ENCODE assay signal across 25 cellular contexts in the genomic region with DNA sequence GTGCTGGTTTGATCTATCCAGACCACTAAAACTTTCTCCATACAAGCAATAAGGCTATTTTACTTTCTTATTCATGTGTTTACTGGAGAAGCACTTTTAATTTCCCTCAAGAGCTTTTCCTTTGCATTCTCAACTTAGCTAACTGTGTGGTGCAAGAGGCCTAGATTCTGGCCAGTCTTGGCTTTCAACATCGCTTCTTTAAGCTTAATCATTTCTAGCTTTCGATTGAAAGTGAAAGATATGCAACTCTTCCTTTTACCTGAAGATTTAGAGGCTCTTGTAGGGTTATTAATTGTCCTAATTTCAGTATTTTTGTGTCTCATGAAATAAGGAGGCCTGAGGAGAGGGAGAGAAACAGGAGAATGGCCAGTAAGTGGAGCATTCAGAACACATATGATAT.
DNase-seq lines count a peak whose midpoint lies in the region; ATAC-seq, FAIRE-seq and TF ChIP-seq lines count a peak whose summit lies in the region.
"Had no signal": no experiment of that assay in that cellular context is flagged by ENCODE, and none has a peak within 500 bp of the region (broad histone marks: within the 10 kb centered on the region; RNA-seq: fewer than 3 reads in every experiment).

No MANE protein-coding gene starts in this region.

- CTCF ChIA-PET in GM12878 (lab: Yijun Ruan, JAX) (interaction anchor here (0.8 to 3.8 kb wide), 11 partner anchors 9 to 359 kb away, joined by 3 to 20 read pairs (median 3); no protein-coding TSS in a partner anchor), HEK293T (lab: Yijun Ruan, JAX) (interaction anchor here (1.0 kb wide), 1 partner anchor 195 kb away, joined by 3 read pairs; no protein-coding TSS in a partner anchor)

- TF ChIP-seq EP300 in GM12878 (IDR thresholded peaks at IDR 0.05; ENCODE audit: borderline replicate concordance in 1 of 2, control insufficient read depth in 1 of 2, low read depth in 2 of 2, low read length in 2 of 2): no peak

- DNase-seq in GM12878 (ENCODE audit: low read depth, low spot score): peak; percentile 19
- no peak for DNase-seq in NCI-H1694 (lab: John Stamatoyannopoulos, UW)
- no peak for DNase-seq in NCI-H2029 treated with DMSO at 0.1 percent for 48 hours (lab: John Stamatoyannopoulos, UW)
- DNase-seq in HEK293T (ENCODE audit: extremely low spot score): no peak
- DNase-seq: activated CD8-positive, alpha-beta T cell treated with anti-CD3 and anti-CD28 coated beads for 36 hours; activated gamma-delta T cell treated with Interleukin-2 at 50 U/mL for 16 hours; activated T-cell treated with anti-CD3 and anti-CD28 coated beads for 4 hours; brain microvascular endothelial cell; DMS79; effector memory CD4-positive, alpha-beta T cell; GOT3; hypothalamus; NCI-H1694 treated with DMSO at 0.1 percent for 48 hours; nephron progenitor cell; Right ventricle myocardium superior; upper lobe of right lung had no signal

- RAD21 ChIA-PET in GM12878 (lab: Charles Lee; ENCODE audit: unreplicated experiment): interaction anchor here (0.7 to 2.1 kb wide), 10 partner anchors 9 to 317 kb away, joined by 3 to 8 read pairs (median 3); no protein-coding TSS in a partner anchor

- POLR2A ChIA-PET in GM12878 (lab: Charles Lee) (no interaction called here), HEK293T (lab: Yijun Ruan, JAX) (no interaction called here)

- no peak for TF ChIP-seq POLR2A in GM12878 (IDR thresholded peaks at IDR 0.05; ENCODE audit: low read depth, low read length)

- H3K4me1 ChIP-seq in GM12878 (ENCODE audit: control insufficient read depth, insufficient read depth, low read length): no peaks in the 10 kb centered on the region
- H3K4me1 ChIP-seq: upper lobe of right lung had no signal

- H3K36me3 ChIP-seq in GM12878 (ENCODE audit: control insufficient read depth in 2 of 2, insufficient read depth in 2 of 2, low read length in 1 of 2): no peaks in the 10 kb centered on the region
- H3K36me3 ChIP-seq: brain microvascular endothelial cell, upper lobe of right lung had no signal

- in situ Hi-C loops in GM12878 (cut with MboI): no loop called here

- H2AFZ ChIP-seq in GM12878 (ENCODE audit: control insufficient read depth, low read depth, low read length): no peak overlapping the region

- TF ChIP-seq RAD21 in GM12878 (IDR thresholded peaks at IDR 0.05; ENCODE audit: insufficient read depth, low read depth, low read length): peak; percentile 30; the same call in 1 of the 2 replicates

- no peaks in the 10 kb centered on the region for H3K27me3 ChIP-seq in GM12878 (replicated peaks in 1 of 2; ENCODE audit: control insufficient read depth in 2 of 2, insufficient read depth in 2 of 2, low read length in 1 of 2)
- H3K27me3 ChIP-seq: brain microvascular endothelial cell, upper lobe of right lung had no signal

- peak; percentile 61 for ATAC-seq in GM18867 (IDR thresholded peaks at IDR 0.05; ENCODE audit: unreplicated experiment)
- ATAC-seq in GM21360 (IDR thresholded peaks at IDR 0.05; ENCODE audit: unreplicated experiment): peak; percentile 65
- peak; percentile 61 for ATAC-seq in HG02852 (IDR thresholded peaks at IDR 0.05; ENCODE audit: unreplicated experiment)
- ATAC-seq in GM12878: peak; percentile 87
- ATAC-seq in GM19452 (IDR thresholded peaks at IDR 0.05; ENCODE audit: unreplicated experiment): no peak
- ATAC-seq: activated CD4-positive, CD25-positive, alpha-beta regulatory T cell treated with anti-CD3 and anti-CD28 coated beads, Interleukin-2, amount 50 U/mL, for 24 hours; activated CD8-positive, alpha-beta T cell treated with anti-CD3 and anti-CD28 coated beads for 36 hours; upper lobe of right lung had no signal

- 0% methylated on average over 2 of the region's 2 CpGs for WGBS in GM12878 (ENCODE audit: insufficient coverage, insufficient replicate concordance, low lambda C conversion rate, missing lambda C conversion rate)

- no peak for FAIRE-seq in GM12878 (lab: Jason Lieb, UNC)
- FAIRE-seq: frontal cortex, HTR-8/SVneo, islet of Langerhans had no signal

- SMC1A ChIA-PET in GM12878 (lab: Charles Lee; ENCODE audit: uncharacterized antibody, unreplicated experiment): interaction anchor here (0.6 to 3.1 kb wide), 18 partner anchors 12 to 643 kb away, joined by 3 to 16 read pairs (median 4); no protein-coding TSS in a partner anchor

- H3K9ac ChIP-seq in GM12878 (ENCODE audit: control insufficient read depth, insufficient read depth, low read length): no peak overlapping the region
- H3K9ac ChIP-seq: KMS-11 had no signal

- intact Hi-C loops in GM12878 (cut with micrococcal nuclease; ENCODE audit: unreplicated experiment): no loop called here

- H3K79me2 ChIP-seq in GM12878 (ENCODE audit: control insufficient read depth, insufficient read depth, low read length): no peaks in the 10 kb centered on the region

- no peaks in the 10 kb centered on the region; the same call in 2 of the 3 replicates for H3K9me3 ChIP-seq in GM12878 (replicated peaks; ENCODE audit: control insufficient read depth, insufficient read depth, low read length)
- H3K9me3 ChIP-seq: upper lobe of right lung had no signal

- no TSS peak for BruUV-seq in GM12878 (replicated peaks; lab: Mats Ljungman, UMichigan)

- no peaks in the 10 kb centered on the region for H4K20me1 ChIP-seq in GM12878 (ENCODE audit: control insufficient read depth, insufficient read depth)

- no peak overlapping the region for H3K4me3 ChIP-seq in GM12878
- H3K4me3 ChIP-seq: upper lobe of right lung had no signal

- no peak; a peak in 1 of 6 replicates for TF ChIP-seq CTCF in GM12878 (IDR thresholded peaks at IDR 0.05 in 2 of 3, conservative IDR thresholded peaks at IDR 0.05 in 1 of 3; ENCODE audit: control insufficient read depth in 2 of 3, extremely low read depth in 1 of 3, insufficient read depth in 1 of 3, low read depth in 3 of 3, low read length in 3 of 3)

- no peak overlapping the region for H3K27ac ChIP-seq in GM12878 (ENCODE audit: control insufficient read depth, insufficient read depth)
- H3K27ac ChIP-seq: brain microvascular endothelial cell, KMS-11, upper lobe of right lung had no signal

- H3K4me2 ChIP-seq in GM12878 (ENCODE audit: control insufficient read depth, insufficient read depth): no peak overlapping the region
- H3K4me2 ChIP-seq: KMS-11 had no signal

TF ChIP-seq in GM12878, 131 proteins besides CTCF, POLR2A, EP300 and RAD21:
- 0 out of 2 replicates have a peak, but pooled peaks have one; percentile 28 for TF ChIP-seq JUND (IDR thresholded peaks at IDR 0.05; ENCODE audit: low read depth, low read length)
- TF ChIP-seq JUNB (IDR thresholded peaks at IDR 0.05): peak; percentile 76
- no peak for TF ChIP-seq SIN3A (IDR thresholded peaks at IDR 0.05; ENCODE audit: low read depth, low read length)
- no peak for TF ChIP-seq MEF2B (IDR thresholded peaks at IDR 0.05; ENCODE audit: partially characterized antibody, poor library complexity, severe bottlenecking)

TF ChIP-seq in HEK293T, 16 proteins besides CTCF, POLR2A, EP300 and RAD21:
- TF ChIP-seq BHLHE40 (IDR thresholded peaks at IDR 0.05; ENCODE audit: borderline replicate concordance): no peak
- TF ChIP-seq, protein P1, sequence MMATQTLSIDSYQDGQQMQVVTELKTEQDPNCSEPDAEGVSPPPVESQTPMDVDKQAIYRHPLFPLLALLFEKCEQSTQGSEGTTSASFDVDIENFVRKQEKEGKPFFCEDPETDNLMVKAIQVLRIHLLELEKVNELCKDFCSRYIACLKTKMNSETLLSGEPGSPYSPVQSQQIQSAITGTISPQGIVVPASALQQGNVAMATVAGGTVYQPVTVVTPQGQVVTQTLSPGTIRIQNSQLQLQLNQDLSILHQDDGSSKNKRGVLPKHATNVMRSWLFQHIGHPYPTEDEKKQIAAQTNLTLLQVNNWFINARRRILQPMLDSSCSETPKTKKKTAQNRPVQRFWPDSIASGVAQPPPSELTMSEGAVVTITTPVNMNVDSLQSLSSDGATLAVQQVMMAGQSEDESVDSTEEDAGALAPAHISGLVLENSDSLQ (IDR thresholded peaks at IDR 0.05): no peak
